ENCODE assay signal across 8 cellular contexts in the genomic region with DNA sequence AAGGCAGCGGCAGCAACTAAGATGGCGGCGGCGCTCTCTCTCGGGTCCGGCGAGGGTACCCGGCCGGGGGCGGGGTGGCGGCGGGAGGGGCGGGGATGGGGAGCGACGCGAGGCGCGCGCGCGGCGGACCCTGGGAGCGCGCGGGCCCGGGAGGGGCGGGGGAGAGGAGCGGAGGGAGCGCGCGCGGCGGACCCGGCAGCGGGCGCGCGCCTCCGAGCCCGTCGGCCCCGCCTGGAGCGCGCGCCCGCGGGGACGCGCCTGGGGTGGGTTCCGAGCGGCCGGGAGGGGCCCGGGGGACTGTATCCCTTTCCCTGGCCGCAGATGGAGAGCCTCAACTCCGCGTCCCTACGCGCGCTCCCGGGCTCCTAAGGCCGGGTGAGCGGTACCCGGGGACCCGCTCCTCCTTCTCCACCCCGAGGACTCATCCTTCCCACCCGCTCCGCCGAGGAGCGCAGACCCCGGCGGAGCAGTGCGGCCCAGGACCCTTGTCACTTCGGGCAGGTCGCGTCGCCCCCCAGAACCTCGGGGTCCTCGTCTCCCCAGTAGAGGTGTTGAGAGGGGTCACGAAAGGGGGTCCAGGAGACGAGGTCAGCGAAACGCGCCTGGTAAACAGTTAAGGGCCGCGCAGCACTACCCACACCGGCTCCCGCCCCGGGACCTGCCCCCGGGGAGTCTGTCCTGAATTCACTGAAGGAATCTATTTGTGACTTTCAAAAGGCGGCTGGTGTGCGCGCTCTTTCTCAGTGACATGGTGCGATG. TPM values are rescaled to one million over a fixed set of nuclear protein-coding genes. Genes with fewer than 3 reads are reported as not detected.
A peak's percentile ranks its signal among the peaks of the same experiment; 100 is the strongest.
DNase-seq lines count a peak whose midpoint lies in the region; ATAC-seq and TF ChIP-seq lines count a peak whose summit lies in the region.

A gene (minus strand): TSS at position 23 of the 759 bp plus-strand sequence. CDS start 232 bp downstream, outside the sequence.

- no peaks in the 10 kb centered on the region for H3K9me3 ChIP-seq in left ventricle myocardium inferior (replicated peaks)
- no peaks in the 10 kb centered on the region for H3K9me3 ChIP-seq in prostate gland
- H3K9me3 ChIP-seq in upper lobe of left lung: no peaks in the 10 kb centered on the region

- TF ChIP-seq CTCF in left ventricle myocardium inferior (IDR thresholded peaks at IDR 0.05; ENCODE audit: borderline replicate concordance) (no peak), prostate gland (IDR thresholded peaks at IDR 0.05) (no peak), upper lobe of left lung (IDR thresholded peaks at IDR 0.05) (no peak)

- peaks cover 42% of the 10 kb centered on the region for H3K4me1 ChIP-seq in left ventricle myocardium inferior
- peaks cover 7% of the 10 kb centered on the region for H3K4me1 ChIP-seq in prostate gland (replicated peaks)
- peaks cover 24 to 38% (median 29%) of the 10 kb centered on the region in 4 donors for H3K4me1 ChIP-seq in upper lobe of left lung

- TF ChIP-seq POLR2A in prostate gland (IDR thresholded peaks at IDR 0.05) (peak; percentile 48), upper lobe of left lung (IDR thresholded peaks at IDR 0.05) (no peak)

- WGBS in prostate gland: 3% methylated on average over 24 of the region's 93 CpGs
- WGBS in upper lobe of left lung, 2 donors: 1 to 2% methylated on average over 38 to 39 of the region's 93 CpGs

- peaks cover 10% of the 10 kb centered on the region for H3K27me3 ChIP-seq in H7 (ENCODE audit: control insufficient read depth, insufficient read depth, low read length)
- no peaks in the 10 kb centered on the region for H3K27me3 ChIP-seq in left ventricle myocardium inferior (ENCODE audit: low read depth)
- no peaks in the 10 kb centered on the region for H3K27me3 ChIP-seq in prostate gland (replicated peaks; ENCODE audit: insufficient read depth)
- no peaks in the 10 kb centered on the region for H3K27me3 ChIP-seq in upper lobe of left lung

- H3K36me3 ChIP-seq in H7 (replicated peaks; ENCODE audit: control insufficient read depth, insufficient read depth, low read length): no peaks in the 10 kb centered on the region
- H3K36me3 ChIP-seq in left ventricle myocardium inferior: no peaks in the 10 kb centered on the region
- no peaks in the 10 kb centered on the region for H3K36me3 ChIP-seq in prostate gland
- H3K36me3 ChIP-seq in upper lobe of left lung: no peaks in the 10 kb centered on the region

- H3K4me3 ChIP-seq in H7 (ENCODE audit: insufficient read depth, low read depth, low read length) (peak within 1 kb of the TSS; percentile 94), left ventricle myocardium inferior (peak within 1 kb of the TSS; percentile 97), prostate gland (peak within 1 kb of the TSS; percentile 74 to 90), upper lobe of left lung (peak within 1 kb of the TSS; percentile 89 to 96 (median 92))

- H3K27ac ChIP-seq in left ventricle myocardium inferior (replicated peaks) (peak within 1 kb of the TSS; percentile 90), prostate gland (peak within 1 kb of the TSS; percentile 94 to 95), upper lobe of left lung (peak within 1 kb of the TSS; percentile 74 to 91 (median 84))

- intact Hi-C loops in left ventricle myocardium inferior (cut with micrococcal nuclease) (no loop called here), prostate gland (cut with DNase I) (no loop called here)

- ATAC-seq in upper lobe of left lung (ENCODE audit: low FRiP score in 2 of 2): peak; percentile 85 to 90

- no peak for TF ChIP-seq EP300 in upper lobe of left lung (IDR thresholded peaks at IDR 0.05)

- DNase-seq in DMS114 treated with DMSO at 0.1 percent for 48 hours (lab: John Stamatoyannopoulos, UW; ENCODE audit: unreplicated experiment): peak; percentile 69
- peak; percentile 100 for DNase-seq in H7
- DNase-seq in NCI-H1048 (lab: John Stamatoyannopoulos, UW): peak; percentile 72
- DNase-seq in T-helper 2 cell: peak; percentile 75 to 95 (median 81)
- DNase-seq in amniotic stem cell (lab: John Stamatoyannopoulos, UW): peak; percentile 78
- DNase-seq in left ventricle myocardium inferior: peak; percentile 92
- peak; percentile 90 for DNase-seq in prostate gland (ENCODE audit: low spot score)
- peak; percentile 83 to 98 for DNase-seq in upper lobe of left lung

RNA-seq across cellular contexts. Expression of the gene that starts here (rescaled TPM):
- 100 and 127 TPM in 2 replicates for total RNA-seq in H7 (2014; rRNA removed; shearing (Covaris generic))
- total RNA-seq in left ventricle myocardium inferior (63.5 TPM), prostate gland (100 to 1,000 TPM; 133 to 230 TPM), upper lobe of left lung (10 to 100 TPM; 35.6 to 82.7 (median 59.5) TPM)

Comparison
In these comparisons a context has a peak if more than half of its experiments do, and no peak if none do; other contexts are left out.
1. Peak in every context shown above with its lines: DNase-seq, ATAC-seq, H3K4me3 ChIP-seq and H3K27ac ChIP-seq.